In genomic region chr18:11955299-11956029, GRCh38 we compare ENCODE assay signal across 9 cellular contexts. TPM values are rescaled to one million over a fixed set of nuclear protein-coding genes. Genes with fewer than 3 reads are reported as not detected.
A peak's percentile ranks its signal among the peaks of the same experiment; 100 is the strongest.
DNase-seq lines count a peak whose midpoint lies in the region; ATAC-seq and TF ChIP-seq lines count a peak whose summit lies in the region.
"Had no signal": no experiment of that assay in that cellular context is flagged by ENCODE, and none has a peak within 500 bp of the region (broad histone marks: within the 10 kb centered on the region; RNA-seq: fewer than 3 reads in every experiment).

No MANE protein-coding gene starts in this region.

- DNase-seq in GM04504 (ENCODE audit: low read depth): peak; percentile 77
- DNase-seq in SHP77 (lab: John Stamatoyannopoulos, UW): peak; percentile 66 to 82
- peak; percentile 95 for DNase-seq in fibroblast of villous mesenchyme (ENCODE audit: low read depth)
- peak; percentile 74 for DNase-seq in sciatic nerve (ENCODE audit: low spot score)

- ATAC-seq in sciatic nerve: peak; percentile 69
- no peak for ATAC-seq in GM18520 (IDR thresholded peaks at IDR 0.05; ENCODE audit: unreplicated experiment)
- ATAC-seq in HG02885 (IDR thresholded peaks at IDR 0.05; ENCODE audit: poor library complexity, unreplicated experiment): no peak
- ATAC-seq in GM21576 (IDR thresholded peaks at IDR 0.05; ENCODE audit: unreplicated experiment): no peak
- ATAC-seq in HG02571 (IDR thresholded peaks at IDR 0.05; ENCODE audit: unreplicated experiment): no peak

- no peak overlapping the region for H3K4me3 ChIP-seq in fibroblast of villous mesenchyme (ENCODE audit: low read depth, low read length)
- H3K4me3 ChIP-seq: pancreas had no signal

- intact Hi-C loops in sciatic nerve (cut with DNase I): no loop called here

- TF ChIP-seq CTCF in fibroblast of villous mesenchyme (IDR thresholded peaks at IDR 0.05; ENCODE audit: insufficient read depth, low read depth, low read length): no peak

RNA-seq across cellular contexts. Expression of gene IMPA2, which starts 25.8 kb away (rescaled TPM):
- total RNA-seq in fibroblast of villous mesenchyme (17.4 and 41.5 TPM in 2 replicates), sciatic nerve (15.8 TPM)

RNA-seq across cellular contexts. Expression of gene MPPE1, which starts 47.3 kb away (rescaled TPM):
- total RNA-seq in fibroblast of villous mesenchyme: 21.9 and 27.2 TPM in 2 replicates
- total RNA-seq in sciatic nerve: 41.6 TPM
